ENCODE assay signal across 10 cellular contexts in genomic region chr11:128481135-128481534, GRCh38.
DNase-seq lines count a peak whose midpoint lies in the region; ATAC-seq and TF ChIP-seq lines count a peak whose summit lies in the region.
"Had no signal": no experiment of that assay in that cellular context is flagged by ENCODE, and none has a peak within 500 bp of the region (broad histone marks: within the 10 kb centered on the region; RNA-seq: fewer than 3 reads in every experiment).

No MANE protein-coding gene starts in this region.

- no peak overlapping the region for H3K4me3 ChIP-seq in tibial nerve
- H3K4me3 ChIP-seq: prostate gland had no signal

- no peak for TF ChIP-seq POLR2A in tibial nerve (IDR thresholded peaks at IDR 0.05)

- H3K36me3 Mint-ChIP-seq in activated T-cell treated with anti-CD3 and anti-CD28 coated beads, Interleukin-2, amount 50 U/mL, for 24 hours (ENCODE audit: low read depth), result peaks cover 99% of the 10 kb centered on the region

- H3K4me1 ChIP-seq in tibial nerve, result peaks cover 0 to 77% (median 54%) of the 10 kb centered on the region in 4 donors
- H3K4me1 ChIP-seq: prostate gland had no signal

- H3K27me3 ChIP-seq in tibial nerve, result no peaks in the 10 kb centered on the region

- no peaks in the 10 kb centered on the region for H3K9me3 ChIP-seq in tibial nerve
- H3K9me3 ChIP-seq: prostate gland had no signal

- peak; percentile 70 to 97 for TF ChIP-seq EP300 in tibial nerve (IDR thresholded peaks at IDR 0.05)

- H3K27ac ChIP-seq in tibial nerve, result peak overlapping the region; percentile 28 to 80 (median 58)

- H3K4me3 Mint-ChIP-seq in activated T-cell treated with anti-CD3 and anti-CD28 coated beads, Interleukin-2, amount 50 U/mL, for 24 hours, result peak overlapping the region; percentile 79

- ATAC-seq in GM18867 (IDR thresholded peaks at IDR 0.05; ENCODE audit: unreplicated experiment), result no peak

- no peak for TF ChIP-seq CTCF in tibial nerve (IDR thresholded peaks at IDR 0.05)

- H3K27ac Mint-ChIP-seq in activated T-cell treated with anti-CD3 and anti-CD28 coated beads, Interleukin-2, amount 50 U/mL, for 24 hours, result peak overlapping the region; percentile 95

- H3K4me1 Mint-ChIP-seq in activated T-cell treated with anti-CD3 and anti-CD28 coated beads, Interleukin-2, amount 50 U/mL, for 24 hours (ENCODE audit: low read depth), result peaks cover 99% of the 10 kb centered on the region

- H3K36me3 ChIP-seq in tibial nerve, result peaks cover 0 to 48% (median 20%) of the 10 kb centered on the region in 3 donors
- H3K36me3 ChIP-seq: prostate gland had no signal

- 60 to 62% methylated on average over 2 of the region's 2 CpGs for WGBS in tibial nerve, 2 donors

- no peak for DNase-seq in activated T-cell treated with anti-CD3 and anti-CD28 coated beads, Interleukin-2, amount 50 U/mL, for 24 hours
- no peak for DNase-seq in activated T-cell treated with anti-CD3 and anti-CD28 coated beads for 4 hours
- DNase-seq in astrocyte of the hippocampus (ENCODE audit: low read depth, low spot score), result peak; percentile 80
- peak; percentile 94 for DNase-seq in iris pigment epithelial cell (ENCODE audit: low read depth)
- peak in 1 of 2 donors; percentile 76 for DNase-seq in tibial nerve (ENCODE audit: low spot score in 2 of 2)
- DNase-seq in NCI-H2029 treated with DMSO at 0.1 percent for 48 hours (lab: John Stamatoyannopoulos, UW), result no peak
- DNase-seq in central memory CD4-positive, alpha-beta T cell, result no peak
- DNase-seq: effector CD4-positive, alpha-beta T cell had no signal

- H3K27me3 Mint-ChIP-seq in activated T-cell treated with anti-CD3 and anti-CD28 coated beads, Interleukin-2, amount 50 U/mL, for 24 hours, result no peaks in the 10 kb centered on the region

- no peaks in the 10 kb centered on the region for H3K9me3 Mint-ChIP-seq in activated T-cell treated with anti-CD3 and anti-CD28 coated beads, Interleukin-2, amount 50 U/mL, for 24 hours

Comparison
In these comparisons a context has a peak if more than half of its experiments do, and no peak if none do; other contexts are left out.
1. DNase-seq: peak in astrocyte of the hippocampus (single experiment) and iris pigment epithelial cell (single experiment); none in activated T-cell treated with anti-CD3 and anti-CD28 coated beads, Interleukin-2, amount 50 U/mL, for 24 hours (single experiment), activated T-cell treated with anti-CD3 and anti-CD28 coated beads for 4 hours (single experiment), NCI-H2029 treated with DMSO at 0.1 percent for 48 hours (single experiment) and central memory CD4-positive, alpha-beta T cell (single experiment).